Comparison of ENCODE assay signal across 8 cellular contexts in genomic region chr17:77475012-77475976, GRCh38.
DNase-seq lines count a peak whose midpoint lies in the region; ATAC-seq and TF ChIP-seq lines count a peak whose summit lies in the region.

No MANE protein-coding gene starts in this region.

- H3K14ac ChIP-seq in mesenchymal stem cell (ENCODE audit: low read length in 2 of 2), result peak overlapping the region in 1 of 2 experiments; percentile 92

- peak overlapping the region; percentile 38 for H3K4me2 ChIP-seq in mesenchymal stem cell (ENCODE audit: low read length, poor library complexity, severe bottlenecking)

- peaks cover 4% of the 10 kb centered on the region for H3K79me1 ChIP-seq in mesenchymal stem cell (replicated peaks; ENCODE audit: low read length, poor library complexity, severe bottlenecking)

- no peak overlapping the region for H2BK15ac ChIP-seq in mesenchymal stem cell (ENCODE audit: low read depth, poor library complexity, severe bottlenecking)

- peaks cover 77% of the 10 kb centered on the region for H3K4me1 Mint-ChIP-seq in activated naive CD8-positive, alpha-beta T cell treated with anti-CD3 and anti-CD28 coated beads, Interleukin-2, amount 10 ng/mL, durations not matched to agents 7 days and 5 days

- H3K9me3 ChIP-seq in mesenchymal stem cell (ENCODE audit: control insufficient read depth, low read length), result no peaks in the 10 kb centered on the region
- H3K9me3 ChIP-seq in tibial artery, result no peaks in the 10 kb centered on the region

- H3K4me3 ChIP-seq in mesenchymal stem cell (ENCODE audit: insufficient read depth in 1 of 2, low read depth in 1 of 2, low read length in 2 of 2), result peak overlapping the region in 1 of 2 experiments; percentile 3
- H3K4me3 ChIP-seq in tibial artery, result no peak overlapping the region

- peak overlapping the region; percentile 53 for H3K4me3 Mint-ChIP-seq in activated naive CD8-positive, alpha-beta T cell treated with anti-CD3 and anti-CD28 coated beads, Interleukin-2, amount 10 ng/mL, durations not matched to agents 7 days and 5 days

- peak overlapping the region; percentile 96 for H3K27ac ChIP-seq in RWPE1
- peak overlapping the region; percentile 74 for H3K27ac ChIP-seq in mesenchymal stem cell (ENCODE audit: low read length, poor library complexity, severe bottlenecking)
- peak overlapping the region; percentile 66 to 79 for H3K27ac ChIP-seq in tibial artery

- peak overlapping the region; percentile 5 for H4K91ac ChIP-seq in mesenchymal stem cell (ENCODE audit: low read length)

- peak overlapping the region; percentile 36 for H2BK120ac ChIP-seq in mesenchymal stem cell (ENCODE audit: low read depth, low read length)

- ATAC-seq in activated naive CD8-positive, alpha-beta T cell treated with anti-CD3 and anti-CD28 coated beads, Interleukin-2, amount 10 ng/mL, durations not matched to agents 7 days and 5 days (ENCODE audit: low read depth), result peak; percentile 48

- no peaks in the 10 kb centered on the region for H3K9me3 Mint-ChIP-seq in activated naive CD8-positive, alpha-beta T cell treated with anti-CD3 and anti-CD28 coated beads, Interleukin-2, amount 10 ng/mL, durations not matched to agents 7 days and 5 days

- H3K27ac Mint-ChIP-seq in activated naive CD8-positive, alpha-beta T cell treated with anti-CD3 and anti-CD28 coated beads, Interleukin-2, amount 10 ng/mL, durations not matched to agents 7 days and 5 days, result peak overlapping the region; percentile 47

- H3K23ac ChIP-seq in mesenchymal stem cell (ENCODE audit: low read length in 2 of 2), result no peak overlapping the region

- peak overlapping the region; percentile 14 for H2BK5ac ChIP-seq in mesenchymal stem cell (ENCODE audit: low read depth, low read length, poor library complexity, severe bottlenecking)

- no peak for TF ChIP-seq CTCF in RWPE1 (conservative IDR thresholded peaks at IDR 0.05; ENCODE audit: low read depth)
- no peak for TF ChIP-seq CTCF in tibial artery (IDR thresholded peaks at IDR 0.05)

- 60% methylated on average over 26 of the region's 27 CpGs for WGBS in mesenchymal stem cell

- H3K36me3 ChIP-seq in mesenchymal stem cell (ENCODE audit: control insufficient read depth in 1 of 2, insufficient read depth in 2 of 2, low read depth in 1 of 2, low read length in 2 of 2) (peaks cover 9 to 16% of the 10 kb centered on the region in 2 experiments), tibial artery (peaks cover 0 to under 1% (median 0%) of the 10 kb centered on the region in 3 donors)

- peaks cover 26% of the 10 kb centered on the region for H3K36me3 Mint-ChIP-seq in activated naive CD8-positive, alpha-beta T cell treated with anti-CD3 and anti-CD28 coated beads, Interleukin-2, amount 10 ng/mL, durations not matched to agents 7 days and 5 days

- peak overlapping the region; percentile 61 to 76 for H3K4ac ChIP-seq in mesenchymal stem cell (ENCODE audit: low read depth in 1 of 2, low read length in 2 of 2)

- POLR2A ChIA-PET in RWPE1 (lab: Yijun Ruan, JAX; ENCODE audit: low non-redundant PET), result no interaction called here
- POLR2A ChIA-PET in activated naive CD8-positive, alpha-beta T cell treated with anti-CD3 and anti-CD28 coated beads, Interleukin-2, amount 10 ng/mL, durations not matched to agents 7 days and 5 days (lab: Charles Lee), result interaction anchor here (1.1 to 1.7 kb wide), 6 partner anchors 10 to 39 kb away, joined by 3 to 8 read pairs (median 4); no protein-coding TSS in a partner anchor

- peak overlapping the region; percentile 54 for H4K8ac ChIP-seq in mesenchymal stem cell (ENCODE audit: low read length)

- peak; percentile 92 for DNase-seq in EL
- DNase-seq in RWPE1 (ENCODE audit: low spot score), result no peak
- DNase-seq in activated naive CD8-positive, alpha-beta T cell treated with anti-CD3 and anti-CD28 coated beads, Interleukin-2, amount 10 ng/mL, durations not matched to agents 7 days and 5 days, result peak; percentile 61
- DNase-seq in mesenchymal stem cell, result peak; percentile 91
- DNase-seq in tibial artery, result no peak
- no peak for DNase-seq in COLO829 (ENCODE audit: low spot score)
- DNase-seq in NCI-H345 treated with DMSO at 0.1 percent for 48 hours (lab: John Stamatoyannopoulos, UW; ENCODE audit: unreplicated experiment), result no peak
- DNase-seq in HuH-7 (ENCODE audit: low spot score), result no peak

- no peaks in the 10 kb centered on the region for H3K27me3 Mint-ChIP-seq in activated naive CD8-positive, alpha-beta T cell treated with anti-CD3 and anti-CD28 coated beads, Interleukin-2, amount 10 ng/mL, durations not matched to agents 7 days and 5 days

- intact Hi-C loops in tibial artery (cut with DNase I; ENCODE audit: low total_unique reads), result no loop called here

- no peaks in the 10 kb centered on the region for H3K27me3 ChIP-seq in mesenchymal stem cell (ENCODE audit: control insufficient read depth in 1 of 2, insufficient read depth in 1 of 2, low read length in 2 of 2)
- H3K27me3 ChIP-seq in tibial artery, result no peaks in the 10 kb centered on the region

- peak overlapping the region; percentile 38 to 94 for H3K18ac ChIP-seq in mesenchymal stem cell (ENCODE audit: low read depth in 1 of 2, low read length in 2 of 2)

- H2AFZ ChIP-seq in mesenchymal stem cell (ENCODE audit: low read depth, low read length), result no peak overlapping the region

- H3K9ac ChIP-seq in mesenchymal stem cell (ENCODE audit: low read length), result peak overlapping the region; percentile 77

- peak overlapping the region; percentile 0 for H2AK5ac ChIP-seq in mesenchymal stem cell (ENCODE audit: low read length, severe bottlenecking)

- CTCF ChIA-PET in RWPE1 (lab: Yijun Ruan, JAX), result no interaction called here

- H3K4me1 ChIP-seq in mesenchymal stem cell (ENCODE audit: control insufficient read depth, insufficient read depth, low read depth, low read length) (peaks cover 74% of the 10 kb centered on the region), tibial artery (peaks cover 12 to 93% (median 75%) of the 10 kb centered on the region in 4 donors)

- peak overlapping the region; percentile 35 to 47 for H2BK12ac ChIP-seq in mesenchymal stem cell (ENCODE audit: low read length in 2 of 2)

Comparison
In these comparisons a context has a peak if more than half of its experiments do, and no peak if none do; other contexts are left out.
1. DNase-seq: peak in EL (single experiment), activated naive CD8-positive, alpha-beta T cell treated with anti-CD3 and anti-CD28 coated beads, Interleukin-2, amount 10 ng/mL, durations not matched to agents 7 days and 5 days (single experiment) and mesenchymal stem cell (single experiment); none in RWPE1 (single experiment), tibial artery (0 of 2), COLO829 (single experiment), NCI-H345 treated with DMSO at 0.1 percent for 48 hours (single experiment) and HuH-7 (single experiment).
2. Peak in every context shown above with its lines, with median percentiles within 50 percentile points of each other: H3K27ac ChIP-seq.